In genomic region chr9:77753183-77753582, GRCh38 we compare ENCODE assay signal across 16 cellular contexts.
DNase-seq lines count a peak whose midpoint lies in the region; ATAC-seq and TF ChIP-seq lines count a peak whose summit lies in the region.
"Had no signal": no experiment of that assay in that cellular context is flagged by ENCODE, and none has a peak within 500 bp of the region (broad histone marks: within the 10 kb centered on the region; RNA-seq: fewer than 3 reads in every experiment).

No MANE protein-coding gene starts in this region.

- peaks cover 42% of the 10 kb centered on the region for H3K36me3 Mint-ChIP-seq in CD4-positive, alpha-beta T cell (ENCODE audit: low read depth)
- peaks cover 12% of the 10 kb centered on the region for H3K36me3 Mint-ChIP-seq in chondrocyte (ENCODE audit: low read depth)

- no peak for ATAC-seq in CD4-positive, alpha-beta T cell (ENCODE audit: poor library complexity)
- ATAC-seq in HG03097 (IDR thresholded peaks at IDR 0.05; ENCODE audit: low FRiP score, unreplicated experiment) (no peak), GM21381 (IDR thresholded peaks at IDR 0.05; ENCODE audit: unreplicated experiment) (no peak)

- no peak overlapping the region for H3K27ac ChIP-seq in CD4-positive, alpha-beta T cell (ENCODE audit: low read depth, low read length)
- H3K27ac ChIP-seq in osteoblast (ENCODE audit: low read depth, low read length), result peak overlapping the region; percentile 14
- H3K27ac ChIP-seq: C4-2B, SJCRH30 had no signal

- H3K79me2 ChIP-seq in osteoblast (ENCODE audit: insufficient read depth, low read length), result peaks cover 2% of the 10 kb centered on the region

- H3K4me3 ChIP-seq in osteoblast (ENCODE audit: insufficient read depth, low read length) (no peak overlapping the region), MG63 (no peak overlapping the region)
- H3K4me3 ChIP-seq: SJCRH30 had no signal

- no peak overlapping the region for H2AFZ ChIP-seq in osteoblast (ENCODE audit: low read length)

- DNase-seq in CD4-positive, alpha-beta T cell, result no peak
- DNase-seq in KBM-7 (peak; percentile 15), chondrocyte (ENCODE audit: low spot score) (no peak), osteoblast (ENCODE audit: insufficient read length, low spot score, missing footprints) (no peak), MG63 (no peak)
- DNase-seq: AML-193, DMS 273 treated with DMSO at 0.1 percent for 48 hours, GDM1, NCI-H1417, NCI-H187 treated with DMSO at 0.1 percent for 48 hours, NCI-H526, SJCRH30, SW 1271 had no signal

- no peaks in the 10 kb centered on the region for H4K20me1 ChIP-seq in osteoblast (ENCODE audit: insufficient read depth, low read length)

- in situ Hi-C loops in KBM-7 (cut with MboI; ENCODE audit: low pct_unique_long_range_greater_than_20kb, low sequenced_read_pairs), result no loop called here

- H3K36me3 ChIP-seq in osteoblast (ENCODE audit: insufficient read depth, low read length) (no peaks in the 10 kb centered on the region), MG63 (no peaks in the 10 kb centered on the region)
- H3K36me3 ChIP-seq: SJCRH30 had no signal

- H3K27ac Mint-ChIP-seq in CD4-positive, alpha-beta T cell, result peak overlapping the region; percentile 34
- peak overlapping the region; percentile 84 for H3K27ac Mint-ChIP-seq in chondrocyte (ENCODE audit: unreplicated experiment)

- no peaks in the 10 kb centered on the region for H3K27me3 ChIP-seq in CD4-positive, alpha-beta T cell (ENCODE audit: control insufficient read depth, insufficient read depth, low read length)
- H3K27me3 ChIP-seq in osteoblast (ENCODE audit: insufficient read depth, low read length) (no peaks in the 10 kb centered on the region), MG63 (no peaks in the 10 kb centered on the region)
- H3K27me3 ChIP-seq: SJCRH30 had no signal

- intact Hi-C loops in CD4-positive, alpha-beta T cell (cut with DNase I, micrococcal nuclease), result loop anchor here (5.0 to 10.0 kb wide), 2 partner anchors 298 to 321 kb away; no protein-coding TSS in a partner anchor

- H3K4me3 Mint-ChIP-seq in CD4-positive, alpha-beta T cell, result no peak overlapping the region
- no peak overlapping the region for H3K4me3 Mint-ChIP-seq in chondrocyte (ENCODE audit: unreplicated experiment)

- TF ChIP-seq CTCF in CD4-positive, alpha-beta T cell (IDR thresholded peaks at IDR 0.05), result no peak
- TF ChIP-seq CTCF in chondrocyte (IDR thresholded peaks at IDR 0.05) (no peak), osteoblast (IDR thresholded peaks at IDR 0.05; ENCODE audit: extremely low read depth, low read depth, low read length) (no peak)

- H3K4me1 Mint-ChIP-seq in CD4-positive, alpha-beta T cell (ENCODE audit: low read depth), result peaks cover 22% of the 10 kb centered on the region
- peaks cover 47% of the 10 kb centered on the region for H3K4me1 Mint-ChIP-seq in chondrocyte (ENCODE audit: low read depth)

- peaks cover 28% of the 10 kb centered on the region for H3K4me1 ChIP-seq in osteoblast (ENCODE audit: insufficient read depth, low read length)
- H3K4me1 ChIP-seq: SJCRH30 had no signal

- POLR2A ChIA-PET in CD4-positive, alpha-beta T cell (lab: Charles Lee), result no interaction called here

- no peaks in the 10 kb centered on the region for H3K9me3 ChIP-seq in CD4-positive, alpha-beta T cell (ENCODE audit: control insufficient read depth, low read length)
- H3K9me3 ChIP-seq in osteoblast (ENCODE audit: low read depth, low read length), result no peaks in the 10 kb centered on the region
- no peaks in the 10 kb centered on the region for H3K9me3 ChIP-seq in MG63

- H3K4me2 ChIP-seq in osteoblast (ENCODE audit: insufficient read depth, low read length), result no peak overlapping the region

- CTCF ChIA-PET in CD4-positive, alpha-beta T cell (lab: Charles Lee), result no interaction called here

- H3K27me3 Mint-ChIP-seq in CD4-positive, alpha-beta T cell, result no peaks in the 10 kb centered on the region
- no peaks in the 10 kb centered on the region for H3K27me3 Mint-ChIP-seq in chondrocyte (ENCODE audit: low read depth)

- peaks cover 3% of the 10 kb centered on the region for H3K9me3 Mint-ChIP-seq in CD4-positive, alpha-beta T cell
- H3K9me3 Mint-ChIP-seq in chondrocyte (ENCODE audit: low read depth), result peaks cover 7% of the 10 kb centered on the region
